In the genomic region with DNA sequence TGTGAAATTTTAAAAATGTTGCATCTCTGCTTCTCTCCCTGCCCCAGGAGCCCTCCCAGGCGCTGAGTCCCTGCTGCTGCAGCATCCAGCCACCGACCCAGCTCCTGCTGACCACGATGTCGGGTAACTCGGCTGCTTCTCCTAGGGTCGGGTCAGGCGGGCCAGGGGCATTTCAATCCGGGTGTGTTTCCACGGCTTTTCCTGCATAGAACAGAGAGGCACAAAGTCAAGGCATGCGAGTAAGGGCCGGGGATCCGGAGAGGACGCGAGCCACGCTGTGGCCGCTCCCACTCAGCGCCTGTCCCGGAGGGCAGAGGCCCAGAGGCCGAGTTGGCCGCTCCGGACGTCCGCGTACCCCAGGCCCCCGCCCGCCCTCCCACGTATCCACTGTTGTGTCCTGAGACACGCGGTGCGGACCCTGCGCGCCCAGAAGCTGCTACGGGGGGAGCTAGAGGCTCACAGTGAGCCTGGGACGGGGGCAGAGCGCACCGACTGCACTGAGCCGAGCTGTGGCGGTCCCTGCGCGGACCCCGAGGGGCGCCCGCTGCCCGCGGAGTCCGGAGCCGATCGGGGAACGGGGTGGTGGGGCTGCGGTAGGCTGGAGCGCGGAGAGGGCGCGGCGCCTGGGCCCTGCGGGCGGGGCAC, we compare ENCODE assay signal across 8 cellular contexts. TPM values are rescaled to one million over a fixed set of nuclear protein-coding genes. Genes with fewer than 3 reads are reported as not detected.
A peak's percentile ranks its signal among the peaks of the same experiment; 100 is the strongest.
DNase-seq lines count a peak whose midpoint lies in the region; ATAC-seq, FAIRE-seq and TF ChIP-seq lines count a peak whose summit lies in the region.

Gene POU2AF3 (plus strand): TSS at position 81 of the 645 bp plus-strand sequence. CDS start 36 bp downstream, at position 117.

- CTCF ChIA-PET in A673 (lab: Charles Lee): interaction anchor here (0.8 to 1.1 kb wide), 4 partner anchors 16 to 139 kb away, joined by 3 to 4 read pairs (median 4); no protein-coding TSS in a partner anchor

- no peaks in the 10 kb centered on the region for H4K20me1 ChIP-seq in astrocyte (ENCODE audit: insufficient read depth, low read length)

- H3K4me2 ChIP-seq in astrocyte (ENCODE audit: low read length): peak within 1 kb of the TSS; percentile 92

- peak within 1 kb of the TSS; percentile 46 for H3K9ac ChIP-seq in astrocyte (ENCODE audit: low read length)
- peak within 1 kb of the TSS in 1 of 2 donors; percentile 1 for H3K9ac ChIP-seq in liver (ENCODE audit: low read depth in 1 of 2, low read length in 2 of 2)

- DNase-seq in A673 (ENCODE audit: low spot score): no peak
- DNase-seq in HFFc6: no peak
- peak; percentile 8 for DNase-seq in astrocyte (ENCODE audit: low read depth)
- no peak for DNase-seq in tibial artery
- no peak for DNase-seq in KBM-7
- DNase-seq in NCI-H2081 treated with DMSO at 0.1 percent for 48 hours (lab: John Stamatoyannopoulos, UW): no peak

- peaks cover 53% of the 10 kb centered on the region for H3K27me3 Mint-ChIP-seq in HFFc6 (ENCODE audit: insufficient read depth)
- H3K27me3 Mint-ChIP-seq in astrocyte (ENCODE audit: low read depth, unreplicated experiment): peaks cover 53% of the 10 kb centered on the region

- peak within 1 kb of the TSS; percentile 91 for H2AFZ ChIP-seq in astrocyte (ENCODE audit: low read depth, low read length)

- no peaks in the 10 kb centered on the region for H3K9me3 ChIP-seq in A673 (ENCODE audit: low read depth, low read length, poor library complexity, severe bottlenecking)
- H3K9me3 ChIP-seq in astrocyte (ENCODE audit: insufficient read depth, low read depth, low read length): no peaks in the 10 kb centered on the region
- H3K9me3 ChIP-seq in liver (ENCODE audit: control insufficient read depth in 4 of 4, low read length in 3 of 4): no peaks in the 10 kb centered on the region
- no peaks in the 10 kb centered on the region for H3K9me3 ChIP-seq in tibial artery

- ATAC-seq in HG03342 (IDR thresholded peaks at IDR 0.05; ENCODE audit: unreplicated experiment): no peak

- no peak for TF ChIP-seq CTCF in A673 (conservative IDR thresholded peaks at IDR 0.05; ENCODE audit: low read depth, low read length)
- no peak for TF ChIP-seq CTCF in HFFc6 (IDR thresholded peaks at IDR 0.05)
- TF ChIP-seq CTCF in astrocyte (IDR thresholded peaks at IDR 0.05; ENCODE audit: insufficient read depth, low read depth, low read length): no peak
- no peak for TF ChIP-seq CTCF in liver (IDR thresholded peaks at IDR 0.05; ENCODE audit: low read depth, low read length, missing input control)
- no peak for TF ChIP-seq CTCF in tibial artery (IDR thresholded peaks at IDR 0.05)

- peak within 1 kb of the TSS; percentile 56 for H3K4me3 ChIP-seq in A673 (ENCODE audit: low read depth, low read length, poor library complexity, severe bottlenecking)
- H3K4me3 ChIP-seq in astrocyte (ENCODE audit: insufficient read depth, low read depth, low read length): peak within 1 kb of the TSS; percentile 61
- H3K4me3 ChIP-seq in liver (ENCODE audit: low read depth in 1 of 3, low read length in 3 of 3): peak within 1 kb of the TSS; percentile 60 to 67 (median 62)
- peak within 1 kb of the TSS; percentile 72 to 80 for H3K4me3 ChIP-seq in tibial artery

- H3K4me3 Mint-ChIP-seq in HFFc6: 0 out of 2 replicates have a peak within 1 kb of the TSS, but pooled peaks have one; percentile 18
- peak within 1 kb of the TSS; percentile 77 for H3K4me3 Mint-ChIP-seq in astrocyte (ENCODE audit: unreplicated experiment)

- H3K36me3 Mint-ChIP-seq in HFFc6 (ENCODE audit: low read depth): no peaks in the 10 kb centered on the region
- no peaks in the 10 kb centered on the region for H3K36me3 Mint-ChIP-seq in astrocyte (ENCODE audit: low read depth, unreplicated experiment)

- intact Hi-C loops in A673 (cut with micrococcal nuclease; ENCODE audit: unreplicated experiment): no loop called here
- intact Hi-C loops in tibial artery (cut with DNase I; ENCODE audit: low total_unique reads): loop anchor here (5.0 kb wide), 1 partner anchor 124 kb away; no protein-coding TSS in a partner anchor

- H3K27me3 ChIP-seq in A673 (replicated peaks; ENCODE audit: insufficient read depth, low read depth, low read length, poor library complexity) (no peaks in the 10 kb centered on the region), astrocyte (ENCODE audit: insufficient read depth, low read length) (peaks cover 12% of the 10 kb centered on the region), liver (ENCODE audit: control insufficient read depth in 4 of 4, insufficient read depth in 4 of 4, low read length in 3 of 4) (no peaks in the 10 kb centered on the region), tibial artery (no peaks in the 10 kb centered on the region)

- BruUV-seq in A673 (replicated peaks; lab: Mats Ljungman, UMichigan): no TSS peak

- TF ChIP-seq RAD21 in liver (IDR thresholded peaks at IDR 0.05): no peak

- H3K4me1 Mint-ChIP-seq in HFFc6 (ENCODE audit: low read depth) (no peaks in the 10 kb centered on the region), astrocyte (ENCODE audit: low read depth, unreplicated experiment) (no peaks in the 10 kb centered on the region)

- POLR2A ChIA-PET in A673 (lab: Charles Lee; ENCODE audit: low non-redundant PET): no interaction called here

- no peaks in the 10 kb centered on the region for H3K79me2 ChIP-seq in astrocyte (ENCODE audit: insufficient read depth, low read length)

- FAIRE-seq in astrocyte (lab: Jason Lieb, UNC): no peak

- in situ Hi-C loops in KBM-7 (cut with MboI; ENCODE audit: low pct_unique_long_range_greater_than_20kb, low sequenced_read_pairs): loop anchor here (25.0 kb wide), 1 partner anchor 114 kb away; no protein-coding TSS in a partner anchor

- no peaks in the 10 kb centered on the region for H3K36me3 ChIP-seq in A673 (ENCODE audit: insufficient read depth, low read length, poor library complexity, severe bottlenecking)
- H3K36me3 ChIP-seq in astrocyte (ENCODE audit: insufficient read depth, low read length): no peaks in the 10 kb centered on the region
- no peaks in the 10 kb centered on the region for H3K36me3 ChIP-seq in liver (ENCODE audit: control insufficient read depth in 4 of 4, insufficient read depth in 3 of 4, low read depth in 1 of 4, low read length in 3 of 4)
- no peaks in the 10 kb centered on the region for H3K36me3 ChIP-seq in tibial artery

- H3K4me1 ChIP-seq in A673 (ENCODE audit: insufficient read depth, low read length, poor library complexity, severe bottlenecking) (peaks cover 23% of the 10 kb centered on the region), astrocyte (ENCODE audit: insufficient read depth, low read length) (no peaks in the 10 kb centered on the region), liver (ENCODE audit: control insufficient read depth in 4 of 4, insufficient read depth in 4 of 4, low read length in 3 of 4) (peaks cover 8 to 47% (median 42%) of the 10 kb centered on the region in 4 donors), tibial artery (peaks cover 0 to 29% (median 10%) of the 10 kb centered on the region in 4 donors)

- H3K9me3 Mint-ChIP-seq in HFFc6: no peaks in the 10 kb centered on the region
- no peaks in the 10 kb centered on the region for H3K9me3 Mint-ChIP-seq in astrocyte (ENCODE audit: unreplicated experiment)

- no peak within 1 kb of the TSS for H3K27ac Mint-ChIP-seq in HFFc6
- no peak within 1 kb of the TSS for H3K27ac Mint-ChIP-seq in astrocyte (ENCODE audit: unreplicated experiment)

- 27% methylated on average over 57 of the region's 57 CpGs for WGBS in liver

- H3K27ac ChIP-seq in A673 (ENCODE audit: low read depth, low read length, poor library complexity, severe bottlenecking) (peak within 1 kb of the TSS; percentile 60), astrocyte (ENCODE audit: low read depth, low read length) (no peak within 1 kb of the TSS), liver (ENCODE audit: low read depth in 1 of 2, low read length in 2 of 2) (peak within 1 kb of the TSS; percentile 72 to 74), tibial artery (peak within 1 kb of the TSS; percentile 85 to 86)

TF ChIP-seq in liver, 16 proteins besides CTCF, POLR2A, EP300 and RAD21:
- no peak for TF ChIP-seq JUND (IDR thresholded peaks at IDR 0.05)
- TF ChIP-seq SP1 (IDR thresholded peaks at IDR 0.05): no peak
- TF ChIP-seq HNF4G (IDR thresholded peaks at IDR 0.05): no peak
- TF ChIP-seq GABPA (IDR thresholded peaks at IDR 0.05 in 1 of 2, conservative IDR thresholded peaks at IDR 0.05 in 1 of 2): no peak
- TF ChIP-seq NR2F2 (IDR thresholded peaks at IDR 0.05): no peak
- TF ChIP-seq FOXA2 (IDR thresholded peaks at IDR 0.05): no peak
- no peak for TF ChIP-seq ZBTB33 (IDR thresholded peaks at IDR 0.05)
- no peak for TF ChIP-seq TAF1 (conservative IDR thresholded peaks at IDR 0.05)

RNA-seq across cellular contexts. Expression of gene POU2AF3, which starts in this region (rescaled TPM):
- total RNA-seq in A673 (2021) (0.77 and 1.1 TPM in 2 replicates), astrocyte (0.27 TPM in 1 of 2 replicates, not detected in the other), liver (under 1 TPM; 0.17 to 0.65 TPM)
- not detected for total RNA-seq in HFFc6 (2021; fragmentation: NEBNext Ultra II Directional; extraction: Animal tissue kit (Norgen Biotek cat#: 25700))
- under 1 TPM; 0.33 to 0.68 TPM for polyA plus RNA-seq in liver

Comparison
In these comparisons a context has a peak if more than half of its experiments do, and no peak if none do; other contexts are left out.
1. Peak in DNase-seq, H3K4me3 ChIP-seq, H3K9ac ChIP-seq and H3K4me2 ChIP-seq in astrocyte; RNA of the gene not detected or under 1 TPM.